Comparison of ENCODE assay signal across 7 cellular contexts in the genomic region with DNA sequence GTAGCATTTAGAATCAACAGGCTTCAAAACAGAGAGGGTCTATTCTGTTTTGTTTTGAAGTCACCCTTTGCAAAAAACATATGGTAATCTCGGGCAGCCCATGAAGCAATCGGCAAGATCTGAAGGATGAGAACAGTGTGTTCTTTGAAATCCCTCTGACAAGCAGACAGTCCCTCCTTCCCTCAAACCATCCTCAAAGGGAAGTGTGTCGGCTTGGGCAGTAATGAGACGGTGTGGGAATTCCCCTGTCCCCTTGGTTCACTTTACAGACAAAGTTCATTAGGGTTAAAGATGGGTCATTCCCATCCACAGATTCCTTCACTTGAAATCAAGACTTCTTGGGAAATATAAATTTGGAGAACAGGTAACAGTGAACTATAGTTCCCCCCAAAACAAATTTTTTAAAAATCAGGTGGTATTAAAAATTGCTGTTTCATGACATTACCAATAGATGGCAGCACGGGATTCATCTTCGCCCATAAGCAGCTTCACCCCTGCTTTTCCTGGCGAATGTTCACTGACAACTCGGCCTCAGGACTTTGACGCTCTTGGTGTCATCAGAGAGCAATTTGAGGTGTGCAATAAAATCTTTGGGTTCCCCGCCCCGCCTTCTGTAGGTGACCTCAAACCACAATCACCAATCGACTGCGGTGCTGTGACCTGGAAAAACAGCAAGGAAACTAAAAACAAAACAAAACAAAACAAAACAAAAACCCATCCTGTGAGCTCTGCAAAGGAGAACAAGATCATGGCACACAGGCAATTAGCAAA.
A peak's percentile ranks its signal among the peaks of the same experiment; 100 is the strongest.
DNase-seq lines count a peak whose midpoint lies in the region; ATAC-seq, FAIRE-seq and TF ChIP-seq lines count a peak whose summit lies in the region.

No MANE protein-coding gene starts in this region.

- peaks cover 7% of the 10 kb centered on the region for H3K36me3 Mint-ChIP-seq in MCF 10A (ENCODE audit: insufficient read depth, unreplicated experiment)

- intact Hi-C loops in MCF 10A (cut with micrococcal nuclease) = loop anchor here (1.0 kb wide), 3 partner anchors 93 to 238 kb away; partner anchors contain the start of gene TNFAIP3
- intact Hi-C loops in kidney (cut with DNase I) = no loop called here

- TSS peak; percentile 73 for BruUV-seq in MCF 10A (replicated peaks; lab: Mats Ljungman, UMichigan)

- peak overlapping the region; percentile 60 for H3K4me3 Mint-ChIP-seq in MCF 10A (ENCODE audit: unreplicated experiment)

- peaks cover 7% of the 10 kb centered on the region for H3K9me3 Mint-ChIP-seq in MCF 10A (ENCODE audit: unreplicated experiment)

- H3K27ac Mint-ChIP-seq in MCF 10A (ENCODE audit: low read depth, unreplicated experiment) = peak overlapping the region; percentile 67

- H3K9me3 ChIP-seq in kidney (ENCODE audit: control insufficient read depth in 1 of 2, low read length in 2 of 2) = no peaks in the 10 kb centered on the region

- in situ Hi-C loops in GM13977 (cut with MboI; ENCODE audit: low pct_unique_long_range_greater_than_20kb, low sequenced_read_pairs, unreplicated experiment) = loop anchor here (5.0 kb wide), 2 partner anchors 160 to 235 kb away; partner anchors contain the start of gene TNFAIP3

- H3K9ac ChIP-seq in kidney (ENCODE audit: low read length in 2 of 2) = no peak overlapping the region

- FAIRE-seq in kidney (lab: Jason Lieb, UNC) = peak; percentile 55

- H3K36me3 ChIP-seq in kidney (ENCODE audit: control insufficient read depth in 1 of 2, insufficient read depth in 2 of 2, low read length in 2 of 2) = no peaks in the 10 kb centered on the region

- POLR2A ChIA-PET in MCF 10A (lab: Yijun Ruan, JAX) = interaction anchor here (0.6 to 2.0 kb wide), 15 partner anchors 19 to 379 kb away, joined by 3 to 20 read pairs (median 5); partner anchors contain the start of gene TNFAIP3

- peak; percentile 67 for ATAC-seq in HG02885 (IDR thresholded peaks at IDR 0.05; ENCODE audit: poor library complexity, unreplicated experiment)

- H3K27me3 Mint-ChIP-seq in MCF 10A (ENCODE audit: insufficient read depth, unreplicated experiment) = no peaks in the 10 kb centered on the region

- no peaks in the 10 kb centered on the region for H3K4me1 ChIP-seq in kidney (ENCODE audit: control insufficient read depth in 1 of 2, insufficient read depth in 1 of 2, low read depth in 1 of 2, low read length in 2 of 2)

- peaks cover 14% of the 10 kb centered on the region for H3K4me1 Mint-ChIP-seq in MCF 10A (ENCODE audit: insufficient read depth, unreplicated experiment)

- DNase-seq in GM13977 (ENCODE audit: low spot score) (peak; percentile 58), NCI-H2029 (lab: John Stamatoyannopoulos, UW) (peak; percentile 44), UCSD-AML1 (lab: John Stamatoyannopoulos, UW; ENCODE audit: unreplicated experiment) (peak; percentile 38), MCF 10A (ENCODE audit: unreplicated experiment) (peak; percentile 88), kidney (no peak)
- peak; percentile 75 for DNase-seq in stimulated activated CD4-positive, alpha-beta T cell treated with anti-CD3 and anti-CD28 coated beads, Interleukin-15, amount 100 ng/mL, for 24 hours

- CTCF ChIA-PET in MCF 10A (lab: Yijun Ruan, JAX) = interaction anchor here (0.6 to 2.1 kb wide), 23 partner anchors 9 to 273 kb away, joined by 3 to 16 read pairs (median 4); partner anchors contain the start of gene TNFAIP3

- peak overlapping the region; percentile 32 to 36 for H3K4me3 ChIP-seq in kidney (ENCODE audit: low read length in 2 of 2)

- H3K27ac ChIP-seq in kidney (ENCODE audit: low read depth in 2 of 2, low read length in 2 of 2) = no peak overlapping the region

- TF ChIP-seq CTCF in GM13977 (IDR thresholded peaks at IDR 0.05; ENCODE audit: extremely low read depth, insufficient read depth, missing control alignments) (peak; percentile 58), MCF 10A (IDR thresholded peaks at IDR 0.05; ENCODE audit: unreplicated experiment) (peak; percentile 64), kidney (IDR thresholded peaks at IDR 0.05; ENCODE audit: borderline replicate concordance, extremely low read depth, insufficient read depth) (peak; percentile 67)
